Comparison of ENCODE assay signal across 16 cellular contexts in the genomic region with DNA sequence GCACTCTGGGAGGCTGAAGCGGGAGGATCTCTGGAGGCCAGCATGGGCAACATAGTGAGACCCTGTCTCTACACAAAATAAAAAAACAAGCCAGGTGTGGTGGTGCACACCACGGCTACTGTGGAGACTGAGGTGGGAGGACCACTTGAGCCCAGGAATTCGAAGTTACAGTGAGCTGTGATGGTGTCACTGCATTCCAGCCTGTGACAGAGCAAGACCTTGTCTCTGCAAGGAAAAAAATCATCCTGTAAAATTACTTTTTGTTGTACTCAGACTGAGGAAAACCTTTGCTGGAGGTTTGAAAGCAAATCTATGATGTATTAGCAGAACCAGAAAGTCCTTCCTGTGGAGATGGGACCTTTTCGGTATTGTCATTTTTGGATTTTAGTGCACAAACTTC.
DNase-seq lines count a peak whose midpoint lies in the region; TF ChIP-seq lines count a peak whose summit lies in the region.
"Had no signal": no experiment of that assay in that cellular context is flagged by ENCODE, and none has a peak within 500 bp of the region (broad histone marks: within the 10 kb centered on the region; RNA-seq: fewer than 3 reads in every experiment).

No MANE protein-coding gene starts in this region.

- TF ChIP-seq POLR2A in esophagus squamous epithelium (IDR thresholded peaks at IDR 0.05) (no peak), suprapubic skin (IDR thresholded peaks at IDR 0.05) (no peak), prostate gland (IDR thresholded peaks at IDR 0.05) (no peak)

- TF ChIP-seq RAD21 in SK-N-SH (IDR thresholded peaks at IDR 0.05; ENCODE audit: low read length): no peak

- peak overlapping the region; percentile 12; the same call in 1 of the 2 replicates for H2AFZ ChIP-seq in SK-N-SH (ENCODE audit: low read depth)

- H3K4me3 ChIP-seq in SK-N-SH (ENCODE audit: low read depth in 2 of 2, low read length in 1 of 2): no peak overlapping the region
- H3K4me3 ChIP-seq in esophagus squamous epithelium: no peak overlapping the region
- H3K4me3 ChIP-seq in suprapubic skin: no peak overlapping the region
- H3K4me3 ChIP-seq in prostate gland: no peak overlapping the region
- H3K4me3 ChIP-seq: left ventricle myocardium inferior, pancreas, tibial artery had no signal

- H4K20me1 ChIP-seq in SK-N-SH (ENCODE audit: insufficient read depth): no peaks in the 10 kb centered on the region

- WGBS in SK-N-SH (ENCODE audit: low lambda C conversion rate): 86% methylated on average over 4 of the region's 4 CpGs
- 54 to 72% methylated on average over 4 of the region's 4 CpGs for WGBS in esophagus squamous epithelium, 2 donors
- WGBS in suprapubic skin: 68% methylated on average over 4 of the region's 4 CpGs
- 63% methylated on average over 4 of the region's 4 CpGs for WGBS in prostate gland

- TF ChIP-seq CTCF in SK-N-SH (IDR thresholded peaks at IDR 0.05) (no peak), esophagus squamous epithelium (IDR thresholded peaks at IDR 0.05) (no peak), suprapubic skin (IDR thresholded peaks at IDR 0.05) (no peak), prostate gland (IDR thresholded peaks at IDR 0.05) (no peak)

- intact Hi-C loops in esophagus squamous epithelium (cut with DNase I) (no loop called here), prostate gland (cut with DNase I) (no loop called here)

- TF ChIP-seq EP300 in SK-N-SH (IDR thresholded peaks at IDR 0.05; ENCODE audit: borderline replicate concordance in 1 of 2, low read depth in 1 of 2, low read length in 1 of 2): no peak
- no peak for TF ChIP-seq EP300 in suprapubic skin (IDR thresholded peaks at IDR 0.05)

- DNase-seq in DMS79 (lab: John Stamatoyannopoulos, UW) (peak; percentile 16), DMS79 treated with DMSO at 0.1 percent for 48 hours (lab: John Stamatoyannopoulos, UW) (no peak), SK-N-SH (no peak), esophagus squamous epithelium (lab: John Stamatoyannopoulos, UW) (no peak), suprapubic skin (ENCODE audit: low spot score in 2 of 2) (peak in 1 of 2 donors; percentile 35), T-helper 1 cell (no peak), NCI-H187 (lab: John Stamatoyannopoulos, UW) (no peak), prostate gland (ENCODE audit: low spot score) (no peak)
- DNase-seq: activated CD4-positive, alpha-beta T cell treated with anti-CD3 and anti-CD28 coated beads, Interleukin-2, amount 10 ng/mL, durations not matched to agents 24 days and 14 days; activated naive CD8-positive, alpha-beta T cell treated with anti-CD3 and anti-CD28 coated beads, Interleukin-2, amount 10 ng/mL, durations not matched to agents 7 days and 5 days; activated T-cell treated with anti-CD3 and anti-CD28 coated beads, Interleukin-2, amount 50 U/mL, for 1 hour; effector CD8-positive, alpha-beta T cell; left ventricle myocardium inferior had no signal

- no peaks in the 10 kb centered on the region for H3K27me3 ChIP-seq in SK-N-SH (ENCODE audit: insufficient read depth)
- H3K27me3 ChIP-seq in esophagus squamous epithelium: no peaks in the 10 kb centered on the region
- no peaks in the 10 kb centered on the region for H3K27me3 ChIP-seq in suprapubic skin
- no peaks in the 10 kb centered on the region for H3K27me3 ChIP-seq in prostate gland (replicated peaks; ENCODE audit: insufficient read depth)
- H3K27me3 ChIP-seq: pancreas, tibial artery had no signal

- H3K9me3 ChIP-seq in SK-N-SH (no peaks in the 10 kb centered on the region), esophagus squamous epithelium (no peaks in the 10 kb centered on the region), suprapubic skin (no peaks in the 10 kb centered on the region), prostate gland (no peaks in the 10 kb centered on the region)
- H3K9me3 ChIP-seq: left ventricle myocardium inferior, pancreas, tibial artery had no signal

- H3K27ac ChIP-seq in SK-N-SH (ENCODE audit: low read depth in 2 of 2, low read length in 1 of 2): peak overlapping the region; percentile 43 to 54
- peak overlapping the region in 3 of 4 donors; percentile 64 to 80 (median 70) for H3K27ac ChIP-seq in esophagus squamous epithelium
- peak overlapping the region; percentile 26 for H3K27ac ChIP-seq in suprapubic skin
- peak overlapping the region in 1 of 2 donors; percentile 3 for H3K27ac ChIP-seq in prostate gland
- H3K27ac ChIP-seq: KMS-11, left ventricle myocardium inferior, pancreas, tibial artery had no signal

- H3K4me2 ChIP-seq in SK-N-SH: peak overlapping the region; percentile 70; the same call in 1 of the 2 replicates
- H3K4me2 ChIP-seq: KMS-11 had no signal

- peaks cover 8% of the 10 kb centered on the region for H3F3A ChIP-seq in SK-N-SH (replicated peaks; ENCODE audit: insufficient read depth)

- CTCF ChIA-PET in SK-N-SH (lab: Yijun Ruan, JAX): no interaction called here

- no peaks in the 10 kb centered on the region for H3K9me2 ChIP-seq in SK-N-SH

- H3K4me1 ChIP-seq in SK-N-SH (ENCODE audit: control insufficient read depth in 1 of 2, insufficient read depth in 2 of 2, low read depth in 1 of 2, low read length in 1 of 2): peaks cover 13 to 21% of the 10 kb centered on the region in 2 experiments; a peak in 2 of 4 replicates
- peaks cover 0 to 58% (median 8%) of the 10 kb centered on the region in 3 donors for H3K4me1 ChIP-seq in esophagus squamous epithelium
- H3K4me1 ChIP-seq in suprapubic skin: peaks cover 26% of the 10 kb centered on the region
- H3K4me1 ChIP-seq in prostate gland (replicated peaks): peaks cover 3% of the 10 kb centered on the region
- H3K4me1 ChIP-seq: left ventricle myocardium inferior, pancreas had no signal

- H3K79me2 ChIP-seq in SK-N-SH (ENCODE audit: insufficient read depth): no peaks in the 10 kb centered on the region

- no peaks in the 10 kb centered on the region for H3K36me3 ChIP-seq in SK-N-SH (replicated peaks in 1 of 2; ENCODE audit: control insufficient read depth in 1 of 2, insufficient read depth in 2 of 2, low read length in 1 of 2)
- no peaks in the 10 kb centered on the region for H3K36me3 ChIP-seq in esophagus squamous epithelium
- no peaks in the 10 kb centered on the region for H3K36me3 ChIP-seq in suprapubic skin
- H3K36me3 ChIP-seq in prostate gland: no peaks in the 10 kb centered on the region
- H3K36me3 ChIP-seq: left ventricle myocardium inferior, pancreas, tibial artery had no signal

- POLR2A ChIA-PET in SK-N-SH (lab: Yijun Ruan, JAX): interaction anchor here (0.7 kb wide), 1 partner anchor 12 kb away, joined by 3 read pairs; no protein-coding TSS in a partner anchor

- H3K9ac ChIP-seq in SK-N-SH: no peak overlapping the region
- H3K9ac ChIP-seq: KMS-11 had no signal

TF ChIP-seq in SK-N-SH, 30 proteins besides CTCF, POLR2A, EP300 and RAD21:
- no peak for TF ChIP-seq CHD2 (IDR thresholded peaks at IDR 0.05; ENCODE audit: low read length, partially characterized antibody)
- no peak for TF ChIP-seq RCOR1 (IDR thresholded peaks at IDR 0.05; ENCODE audit: low read length)
- no peak for TF ChIP-seq NRF1 (IDR thresholded peaks at IDR 0.05; ENCODE audit: low read depth, low read length)
- TF ChIP-seq YY1 (IDR thresholded peaks at IDR 0.05; ENCODE audit: low read depth): no peak
- TF ChIP-seq ELF1 (IDR thresholded peaks at IDR 0.05): no peak
- no peak for TF ChIP-seq POLR2AphosphoS5 (IDR thresholded peaks at IDR 0.05; ENCODE audit: low read depth, low read length)
